In genomic region chr2:58918138-58918537, GRCh38 we compare ENCODE assay signal across 22 cellular contexts.
DNase-seq lines count a peak whose midpoint lies in the region; ATAC-seq and TF ChIP-seq lines count a peak whose summit lies in the region.
"Had no signal": no experiment of that assay in that cellular context is flagged by ENCODE, and none has a peak within 500 bp of the region (broad histone marks: within the 10 kb centered on the region; RNA-seq: fewer than 3 reads in every experiment).

No MANE protein-coding gene starts in this region.

- no peak overlapping the region for H3K4ac ChIP-seq in neuronal stem cell (ENCODE audit: low read length)
- no peak overlapping the region for H3K4ac ChIP-seq in H9 (ENCODE audit: low read depth, low read length)

- POLR2A ChIA-PET in WTC11 (lab: Charles Lee) = no interaction called here

- H3K36me3 Mint-ChIP-seq in WTC11 = no peaks in the 10 kb centered on the region
- H3K36me3 Mint-ChIP-seq in H9 (ENCODE audit: insufficient read depth in 1 of 3, low read depth in 3 of 3) = no peaks in the 10 kb centered on the region
- H3K36me3 Mint-ChIP-seq: activated naive CD4-positive, alpha-beta T cell treated with anti-CD3 and anti-CD28 coated beads, Interleukin-2, amount 50 U/mL, for 72 hours; CD8-positive, alpha-beta memory T cell had no signal

- H4K91ac ChIP-seq in neuronal stem cell (ENCODE audit: low read depth, low read length, poor library complexity) (no peak overlapping the region), H9 (ENCODE audit: insufficient read length, low read depth, low read length) (no peak overlapping the region)

- H2AFZ ChIP-seq in fibroblast of lung (ENCODE audit: low read length) = no peak overlapping the region
- peak overlapping the region; percentile 30 for H2AFZ ChIP-seq in neuronal stem cell (ENCODE audit: low read length)
- H2AFZ ChIP-seq in H9 (ENCODE audit: low read length) = no peak overlapping the region

- H4K8ac ChIP-seq in neuronal stem cell (ENCODE audit: low read depth, low read length) (no peak overlapping the region), H9 (replicated peaks; ENCODE audit: insufficient read length, low read depth, low read length) (no peak overlapping the region)

- H3K9me3 ChIP-seq in fibroblast of lung (ENCODE audit: control insufficient read depth, insufficient read depth, low read depth, low read length) (no peaks in the 10 kb centered on the region), neuronal stem cell (replicated peaks in 1 of 2; ENCODE audit: control insufficient read depth in 2 of 2, insufficient read depth in 1 of 2, low read depth in 1 of 2, low read length in 2 of 2) (no peaks in the 10 kb centered on the region), H9 (ENCODE audit: control insufficient read depth, low read depth, low read length) (no peaks in the 10 kb centered on the region)
- H3K9me3 ChIP-seq: thoracic aorta had no signal

- H3K9ac ChIP-seq in fibroblast of lung (ENCODE audit: insufficient read depth, low read length) (no peak overlapping the region), neuronal stem cell (ENCODE audit: low read depth, low read length, poor library complexity) (no peak overlapping the region), H9 (ENCODE audit: extremely low read depth, insufficient read length, low read length) (no peak overlapping the region)

- H3K4me1 Mint-ChIP-seq in WTC11 (peaks cover 16% of the 10 kb centered on the region), H9 (peaks cover 12 to 19% of the 10 kb centered on the region in 2 experiments)
- H3K4me1 Mint-ChIP-seq: activated CD4-positive, alpha-beta T cell treated with anti-CD3 and anti-CD28 coated beads, Interleukin-2, amount 10 ng/mL, durations not matched to agents 7 days and 5 days; CD8-positive, alpha-beta memory T cell had no signal

- H3K27ac ChIP-seq in fibroblast of lung (ENCODE audit: insufficient read depth, low read length) (no peak overlapping the region), neuronal stem cell (replicated peaks; ENCODE audit: low read length) (peak overlapping the region; percentile 34), H9 (ENCODE audit: insufficient read length, low read depth, low read length) (no peak overlapping the region)
- H3K27ac ChIP-seq: skin epidermis, thoracic aorta had no signal

- H3K14ac ChIP-seq in neuronal stem cell (ENCODE audit: low read length) (no peak overlapping the region), H9 (ENCODE audit: insufficient read depth, low read length) (no peak overlapping the region)

- H3K23ac ChIP-seq in neuronal stem cell (ENCODE audit: low read depth, low read length, poor library complexity) (no peak overlapping the region), H9 (ENCODE audit: insufficient read length, low read depth, low read length) (no peak overlapping the region)

- H3K27ac Mint-ChIP-seq in WTC11 (peak overlapping the region; percentile 89; the same call in 1 of the 2 replicates), H9 (no peak overlapping the region; a peak in 1 of 7 replicates)
- H3K27ac Mint-ChIP-seq: activated CD4-positive, alpha-beta T cell treated with anti-CD3 and anti-CD28 coated beads, Interleukin-2, amount 10 ng/mL, durations not matched to agents 7 days and 5 days; activated naive CD4-positive, alpha-beta T cell treated with anti-CD3 and anti-CD28 coated beads, Interleukin-2, amount 50 U/mL, for 72 hours; CD8-positive, alpha-beta memory T cell; dendritic cell treated with granulocyte-macrophage colony-stimulating factor and Interleukin-4, amounts not matched to agents 40 ng/mL and 50 ng/mL, for 4 days; nephron progenitor cell had no signal

- ATAC-seq in WTC11 (peak; percentile 53), Right ventricle myocardium inferior (no peak), HG02884 (IDR thresholded peaks at IDR 0.05; ENCODE audit: unreplicated experiment) (no peak)
- ATAC-seq: activated naive CD4-positive, alpha-beta T cell treated with anti-CD3 and anti-CD28 coated beads, Interleukin-2, amount 50 U/mL, for 72 hours; HepG2 had no signal

- no peaks in the 10 kb centered on the region for H3K9me3 Mint-ChIP-seq in WTC11
- H3K9me3 Mint-ChIP-seq in H9 = no peaks in the 10 kb centered on the region
- H3K9me3 Mint-ChIP-seq: activated CD4-positive, alpha-beta T cell treated with anti-CD3 and anti-CD28 coated beads, Interleukin-2, amount 10 ng/mL, durations not matched to agents 7 days and 5 days; activated naive CD4-positive, alpha-beta T cell treated with anti-CD3 and anti-CD28 coated beads, Interleukin-2, amount 50 U/mL, for 72 hours; dendritic cell treated with granulocyte-macrophage colony-stimulating factor and Interleukin-4, amounts not matched to agents 40 ng/mL and 50 ng/mL, for 4 days; nephron progenitor cell had no signal

- DNase-seq in EL = peak; percentile 75
- no peak for DNase-seq in WTC11 (ENCODE audit: low spot score)
- DNase-seq in fibroblast of lung (ENCODE audit: low read depth in 2 of 2) = peak; percentile 12 to 73
- peak; percentile 49 for DNase-seq in neuronal stem cell (ENCODE audit: low spot score)
- DNase-seq in Right ventricle myocardium inferior (ENCODE audit: missing footprints) = no peak
- no peak for DNase-seq in stimulated activated CD4-positive, alpha-beta T cell treated with anti-CD3 and anti-CD28 coated beads, Interleukin-12 subunit alpha, Interleukin-12 subunit beta, amount 100 ng/mL, for 4 hours
- no peak for DNase-seq in H9
- DNase-seq: activated CD4-positive, alpha-beta T cell treated with anti-CD3 and anti-CD28 coated beads, Interleukin-2, amount 10 ng/mL, durations not matched to agents 7 days and 5 days; CD8-positive, alpha-beta memory T cell; NCI-H1417; NCI-H2171 treated with DMSO at 0.1 percent for 48 hours; nephron progenitor cell; Right ventricle myocardium superior; stimulated activated naive CD4-positive, alpha-beta T cell; T-helper 1 cell had no signal

- no peak overlapping the region for H3T11ph ChIP-seq in H9 (ENCODE audit: low read length)

- WGBS in neuronal stem cell (ENCODE audit: extremely low coverage in 2 of 2, insufficient read length in 2 of 2, insufficient replicate concordance in 1 of 2), 2 donors = no CpG with 5 or more reads among the region's 2 CpGs
- WGBS in H9 (ENCODE audit: extremely low coverage, insufficient read length, low lambda C conversion rate) = no CpG with 5 or more reads among the region's 2 CpGs

- H2BK120ac ChIP-seq in neuronal stem cell (ENCODE audit: low read depth, low read length) (no peak overlapping the region), H9 (ENCODE audit: low read depth, low read length, poor library complexity, severe bottlenecking) (no peak overlapping the region)

- H4K20me1 ChIP-seq in fibroblast of lung (ENCODE audit: control insufficient read depth, extremely low read depth, insufficient read depth, low read length) = no peaks in the 10 kb centered on the region
- H4K20me1 ChIP-seq in H9 (ENCODE audit: control insufficient read depth, insufficient read depth, insufficient read length) = no peaks in the 10 kb centered on the region

- no peak overlapping the region for H2AK5ac ChIP-seq in neuronal stem cell (ENCODE audit: low read depth, low read length)
- H2AK5ac ChIP-seq in H9 (ENCODE audit: insufficient read length, low read length) = no peak overlapping the region

- H3K36me3 ChIP-seq in fibroblast of lung (ENCODE audit: control insufficient read depth, insufficient read depth, low read length) = no peaks in the 10 kb centered on the region
- no peaks in the 10 kb centered on the region for H3K36me3 ChIP-seq in neuronal stem cell (replicated peaks in 1 of 2; ENCODE audit: control insufficient read depth in 2 of 2, insufficient read depth in 2 of 2, low read length in 2 of 2)
- H3K36me3 ChIP-seq: thoracic aorta had no signal

- H2BK15ac ChIP-seq in neuronal stem cell (ENCODE audit: low read length) (no peak overlapping the region), H9 (ENCODE audit: low read depth, low read length) (no peak overlapping the region)

- H3K4me3 ChIP-seq in fibroblast of lung (replicated peaks in 1 of 4; ENCODE audit: control extremely low read depth in 1 of 4, insufficient read depth in 1 of 4, low read depth in 3 of 4, low read length in 4 of 4) = no peak overlapping the region
- H3K4me3 ChIP-seq in neuronal stem cell (ENCODE audit: low read length in 2 of 2) = no peak overlapping the region
- H3K4me3 ChIP-seq: skin epidermis, thoracic aorta had no signal

- H2BK20ac ChIP-seq in H9 (ENCODE audit: low read depth, low read length, poor library complexity, severe bottlenecking) = no peak overlapping the region

- TF ChIP-seq CTCF in WTC11 (IDR thresholded peaks at IDR 0.05) = no peak
- TF ChIP-seq CTCF in fibroblast of lung (conservative IDR thresholded peaks at IDR 0.05 in 1 of 2, IDR thresholded peaks at IDR 0.05 in 1 of 2; ENCODE audit: low read depth in 1 of 2, low read length in 2 of 2) = no peak
- no peak for TF ChIP-seq CTCF in H9 (conservative IDR thresholded peaks at IDR 0.05)

- H2BK5ac ChIP-seq in neuronal stem cell (ENCODE audit: low read length) = no peak overlapping the region
- no peak overlapping the region for H2BK5ac ChIP-seq in H9 (ENCODE audit: insufficient read length, low read length)

- no peaks in the 10 kb centered on the region for H3K79me2 ChIP-seq in fibroblast of lung (ENCODE audit: control insufficient read depth, insufficient read depth, low read length)
- no peaks in the 10 kb centered on the region for H3K79me2 ChIP-seq in H9 (ENCODE audit: insufficient read depth, low read length)

- H3K79me1 ChIP-seq in neuronal stem cell (ENCODE audit: low read depth, low read length) (no peaks in the 10 kb centered on the region), H9 (ENCODE audit: insufficient read depth, low read depth, low read length, poor library complexity, severe bottlenecking) (no peaks in the 10 kb centered on the region)

- no peak overlapping the region for H3K56ac ChIP-seq in H9 (ENCODE audit: insufficient read length, low read depth, low read length)

- no peak overlapping the region for H4K5ac ChIP-seq in H9 (ENCODE audit: insufficient read length, low read depth, low read length)

- no peaks in the 10 kb centered on the region for H3K23me2 ChIP-seq in H9 (ENCODE audit: insufficient read length, low read depth, low read length, poor library complexity, severe bottlenecking)

- H3K4me1 ChIP-seq in fibroblast of lung (ENCODE audit: control insufficient read depth, extremely low read depth, insufficient read depth, low read length) = no peaks in the 10 kb centered on the region
- H3K4me1 ChIP-seq in neuronal stem cell (ENCODE audit: control insufficient read depth in 2 of 2, insufficient read depth in 1 of 2, low read depth in 1 of 2, low read length in 2 of 2) = peaks cover 10 to 60% of the 10 kb centered on the region in 2 donors
- H3K4me1 ChIP-seq in H9 (ENCODE audit: insufficient read depth, low read length) = peaks cover 7% of the 10 kb centered on the region; the same call in 1 of the 2 replicates

- no peak overlapping the region for H3K18ac ChIP-seq in neuronal stem cell (ENCODE audit: low read length)
- no peak overlapping the region for H3K18ac ChIP-seq in H9 (ENCODE audit: insufficient read length, low read depth, low read length)

- H3K27me3 ChIP-seq in fibroblast of lung (ENCODE audit: control insufficient read depth, insufficient read depth, low read length) (no peaks in the 10 kb centered on the region), neuronal stem cell (ENCODE audit: control insufficient read depth in 3 of 3, insufficient read depth in 3 of 3, low read depth in 1 of 3, low read length in 3 of 3) (no peaks in the 10 kb centered on the region), H9 (ENCODE audit: insufficient read depth, low read length) (no peaks in the 10 kb centered on the region)

- H2BK12ac ChIP-seq in neuronal stem cell (ENCODE audit: low read length) (no peak overlapping the region), H9 (ENCODE audit: insufficient read length, low read depth, low read length) (no peak overlapping the region)

- CTCF ChIA-PET in WTC11 (lab: Charles Lee) = interaction anchor here (1.2 to 1.3 kb wide), 2 partner anchors 46 to 107 kb away, joined by 3 to 5 read pairs; no protein-coding TSS in a partner anchor

- H3K27me3 Mint-ChIP-seq in WTC11 (ENCODE audit: low read depth) = no peaks in the 10 kb centered on the region
- no peaks in the 10 kb centered on the region for H3K27me3 Mint-ChIP-seq in H9 (ENCODE audit: low read depth)
- H3K27me3 Mint-ChIP-seq: activated CD4-positive, alpha-beta T cell treated with anti-CD3 and anti-CD28 coated beads, Interleukin-2, amount 10 ng/mL, durations not matched to agents 7 days and 5 days; CD8-positive, alpha-beta memory T cell; dendritic cell treated with granulocyte-macrophage colony-stimulating factor and Interleukin-4, amounts not matched to agents 40 ng/mL and 50 ng/mL, for 4 days; progenitor cell of endocrine pancreas had no signal

- H3K4me3 Mint-ChIP-seq in WTC11 (no peak overlapping the region), H9 (no peak overlapping the region)
- H3K4me3 Mint-ChIP-seq: activated CD4-positive, alpha-beta T cell treated with anti-CD3 and anti-CD28 coated beads, Interleukin-2, amount 10 ng/mL, durations not matched to agents 7 days and 5 days; CD8-positive, alpha-beta memory T cell; dendritic cell treated with granulocyte-macrophage colony-stimulating factor and Interleukin-4, amounts not matched to agents 40 ng/mL and 50 ng/mL, for 4 days; nephron progenitor cell had no signal

- H3K4me2 ChIP-seq in fibroblast of lung (ENCODE audit: extremely low read depth, insufficient read depth, low read length) (no peak overlapping the region), neuronal stem cell (ENCODE audit: insufficient read depth, low read length, poor library complexity, severe bottlenecking) (no peak overlapping the region), H9 (ENCODE audit: insufficient read depth, insufficient read length, low read length) (no peak overlapping the region)

- intact Hi-C loops in Right ventricle myocardium inferior (cut with DNase I) = no loop called here

Comparison
In these comparisons a context has a peak if more than half of its experiments do, and no peak if none do; other contexts are left out.
1. DNase-seq: peak in EL (single experiment), fibroblast of lung (2 of 2) and neuronal stem cell (single experiment); none in WTC11 (single experiment), Right ventricle myocardium inferior (single experiment), stimulated activated CD4-positive, alpha-beta T cell treated with anti-CD3 and anti-CD28 coated beads, Interleukin-12 subunit alpha, Interleukin-12 subunit beta, amount 100 ng/mL, for 4 hours (single experiment) and H9 (single experiment).